ENCODE assay signal across 12 cellular contexts in genomic region chr7:6379881-6380280, GRCh38. TPM values are rescaled to one million over a fixed set of nuclear protein-coding genes. Genes with fewer than 3 reads are reported as not detected.
A peak's percentile ranks its signal among the peaks of the same experiment; 100 is the strongest.
DNase-seq lines count a peak whose midpoint lies in the region; ATAC-seq, FAIRE-seq and TF ChIP-seq lines count a peak whose summit lies in the region.
"Had no signal": no experiment of that assay in that cellular context is flagged by ENCODE, and none has a peak within 500 bp of the region (broad histone marks: within the 10 kb centered on the region; RNA-seq: fewer than 3 reads in every experiment).

No MANE protein-coding gene starts in this region.

- TF ChIP-seq EP300 in K562 (IDR thresholded peaks at IDR 0.05; ENCODE audit: low read length) = no peak

- H3K4me3 Mint-ChIP-seq in CD14-positive monocyte (no peak overlapping the region), GM23338 (no peak overlapping the region), nephron progenitor cell (no peak overlapping the region)

- H3K27me3 ChIP-seq in GM23338 (ENCODE audit: insufficient read depth) (no peaks in the 10 kb centered on the region), K562 (ENCODE audit: control insufficient read depth in 2 of 2, insufficient read depth in 2 of 2, low read length in 2 of 2) (no peaks in the 10 kb centered on the region)
- H3K27me3 ChIP-seq: MG63 had no signal

- H3K4me1 Mint-ChIP-seq in CD14-positive monocyte (peaks cover 80% of the 10 kb centered on the region), GM23338 (peaks cover 50% of the 10 kb centered on the region), nephron progenitor cell (peaks cover 23% of the 10 kb centered on the region)

- H3K9me3 Mint-ChIP-seq in CD14-positive monocyte = no peaks in the 10 kb centered on the region
- peaks cover 2% of the 10 kb centered on the region; the same call in 1 of the 3 replicates for H3K9me3 Mint-ChIP-seq in GM23338
- H3K9me3 Mint-ChIP-seq in nephron progenitor cell = no peaks in the 10 kb centered on the region

- TF ChIP-seq CTCF in CD14-positive monocyte (IDR thresholded peaks at IDR 0.05) = no peak
- TF ChIP-seq CTCF in GM23338 (conservative IDR thresholded peaks at IDR 0.05; ENCODE audit: low read depth in 2 of 2) = no peak
- no peak for TF ChIP-seq CTCF in K562 (IDR thresholded peaks at IDR 0.05 in 2 of 3, conservative IDR thresholded peaks at IDR 0.05 in 1 of 3; ENCODE audit: insufficient read depth in 2 of 3, low read depth in 1 of 3, low read length in 3 of 3)
- TF ChIP-seq CTCF in nephron progenitor cell (IDR thresholded peaks at IDR 0.05) = no peak

- peaks cover 18 to 34% of the 10 kb centered on the region in 2 donors for H3K36me3 Mint-ChIP-seq in CD14-positive monocyte
- peaks cover 40% of the 10 kb centered on the region for H3K36me3 Mint-ChIP-seq in GM23338 (ENCODE audit: low read depth)
- peaks cover 41% of the 10 kb centered on the region for H3K36me3 Mint-ChIP-seq in nephron progenitor cell (ENCODE audit: low read depth)

- DNase-seq in CD14-positive monocyte (ENCODE audit: low spot score) (no peak), GM23338 (ENCODE audit: low spot score) (no peak), K562 (ENCODE audit: extremely low read depth in 1 of 4, low spot score in 3 of 4) (no peak), nephron progenitor cell (no peak), DMS79 (lab: John Stamatoyannopoulos, UW) (no peak), NCI-H2107 (lab: John Stamatoyannopoulos, UW) (no peak)
- DNase-seq: MG63, NCI-H2029 treated with DMSO at 0.1 percent for 48 hours, NCI-H774 had no signal

- H4K20me1 ChIP-seq in GM23338 (replicated peaks; ENCODE audit: insufficient read depth) = peaks cover 82% of the 10 kb centered on the region
- H4K20me1 ChIP-seq in K562 (replicated peaks; ENCODE audit: control insufficient read depth, insufficient read depth, low read length) = peaks cover 63% of the 10 kb centered on the region

- CTCF ChIA-PET in K562 (lab: Yijun Ruan, JAX; ENCODE audit: low intra/inter-chr PET ratio) = no interaction called here

- H3K27ac ChIP-seq in GM23338 (ENCODE audit: low read depth) = peak overlapping the region; percentile 6; the same call in 1 of the 2 replicates
- H3K27ac ChIP-seq in K562 (ENCODE audit: extremely low read depth, low read depth, low read length) = no peak overlapping the region; the same call in 2 of the 3 replicates

- H3K27me3 Mint-ChIP-seq in CD14-positive monocyte (ENCODE audit: low read depth in 3 of 3) (no peaks in the 10 kb centered on the region), GM23338 (ENCODE audit: insufficient read depth, low read depth, poor library complexity) (peaks cover 14% of the 10 kb centered on the region), nephron progenitor cell (ENCODE audit: low read depth, poor library complexity) (no peaks in the 10 kb centered on the region)

- peaks cover 6% of the 10 kb centered on the region; the same call in 1 of the 2 replicates for H3F3A ChIP-seq in GM23338 (replicated peaks; ENCODE audit: low read depth)

- no TSS peak for BruUV-seq in K562 (replicated peaks; lab: Mats Ljungman, UMichigan)

- intact Hi-C loops in CD14-positive monocyte (cut with micrococcal nuclease) = no loop called here
- intact Hi-C loops in K562 (cut with micrococcal nuclease) = no loop called here

- FAIRE-seq in K562 (lab: Jason Lieb, UNC) = peak; percentile 54
- FAIRE-seq: endometrium had no signal

- H3K4me1 ChIP-seq in GM23338 (ENCODE audit: insufficient read depth) (peaks cover 55% of the 10 kb centered on the region), K562 (replicated peaks in 1 of 2; ENCODE audit: control insufficient read depth in 2 of 2, insufficient read depth in 2 of 2, low read length in 2 of 2) (peaks cover 28 to 42% of the 10 kb centered on the region in 2 experiments; a peak in 4 of 5 replicates)

- no peak for TF ChIP-seq POLR2A in K562 (conservative IDR thresholded peaks at IDR 0.05)

- no peaks in the 10 kb centered on the region for H3K36me3 ChIP-seq in GM23338 (ENCODE audit: insufficient read depth)
- peaks cover 43% of the 10 kb centered on the region for H3K36me3 ChIP-seq in K562 (ENCODE audit: control insufficient read depth, insufficient read depth, low read length)

- H3K9me3 ChIP-seq in K562 (replicated peaks; ENCODE audit: control insufficient read depth, insufficient read depth, low read depth, low read length) = no peaks in the 10 kb centered on the region
- H3K9me3 ChIP-seq: MG63 had no signal

- H3K27ac Mint-ChIP-seq in CD14-positive monocyte (peak overlapping the region in 6 of 7 donors; percentile 64 to 99 (median 76)), GM23338 (peak overlapping the region; percentile 14; the same call in 1 of the 2 replicates), nephron progenitor cell (peak overlapping the region; percentile 77)

- H3K79me2 ChIP-seq in GM23338 (replicated peaks; ENCODE audit: insufficient read depth) (peaks cover 100% of the 10 kb centered on the region), K562 (ENCODE audit: control insufficient read depth, insufficient read depth, low read length) (peaks cover 99% of the 10 kb centered on the region)

- no peak for TF ChIP-seq RAD21 in K562 (CRISPR knock-in tag; conservative IDR thresholded peaks at IDR 0.05 in 1 of 2, IDR thresholded peaks at IDR 0.05 in 1 of 2)

- no peaks in the 10 kb centered on the region for H3K9me1 ChIP-seq in K562 (ENCODE audit: control insufficient read depth, insufficient read depth, low read length)

- in situ Hi-C loops in K562 (cut with MboI) = no loop called here

- H3K4me3 ChIP-seq in GM23338 = no peak overlapping the region
- H3K4me3 ChIP-seq in K562 = no peak overlapping the region
- H3K4me3 ChIP-seq: MG63 had no signal

- H3K9ac ChIP-seq in K562 (ENCODE audit: insufficient read depth in 1 of 2, low read depth in 2 of 2, low read length in 2 of 2) = peak overlapping the region in 1 of 2 experiments; percentile 28; a peak in 1 of 4 replicates

- H2AFZ ChIP-seq in GM23338 (no peak overlapping the region), K562 (ENCODE audit: low read depth, low read length) (no peak overlapping the region)

- no peaks in the 10 kb centered on the region for H3K9me2 ChIP-seq in GM23338 (ENCODE audit: insufficient read depth)

- H3K4me2 ChIP-seq in GM23338 (no peak overlapping the region), K562 (ENCODE audit: insufficient read depth, low read length) (no peak overlapping the region)

- ATAC-seq in GM23338 (no peak), K562 (no peak), HG02973 (IDR thresholded peaks at IDR 0.05; ENCODE audit: unreplicated experiment) (no peak), GM18520 (IDR thresholded peaks at IDR 0.05; ENCODE audit: unreplicated experiment) (no peak)

- POLR2A ChIA-PET in K562 (lab: Yijun Ruan, JAX) = no interaction called here

- WGBS in K562 (ENCODE audit: insufficient coverage, low coverage, missing lambda C conversion rate) = 80% methylated on average over 6 of the region's 7 CpGs

TF ChIP-seq in GM23338, 12 proteins besides CTCF, POLR2A, EP300 and RAD21 (continues in another document):
- TF ChIP-seq STAT1 (IDR thresholded peaks at IDR 0.05; ENCODE audit: unreplicated experiment) (no peak), EZH2 (IDR thresholded peaks at IDR 0.05; ENCODE audit: low read depth, unreplicated experiment) (no peak)

TF ChIP-seq in K562, 482 proteins besides CTCF, POLR2A, EP300 and RAD21 (continues in another document):
- TF ChIP-seq ZNF174 (CRISPR knock-in tag; IDR thresholded peaks at IDR 0.05) = no peak

RNA-seq across cellular contexts. Expression of gene RAC1, which starts 5.6 kb away (rescaled TPM):
- 100 to 1,000 TPM; 629 to 652 TPM for polyA plus RNA-seq in CD14-positive monocyte
- total RNA-seq in GM23338 (2014; rRNA removed; shearing (Covaris generic)) = 142 and 150 TPM in 2 replicates
- 844 and 859 TPM in 2 replicates for polyA plus RNA-seq in GM23338 (2016; fragmentation: Nextera tagmentation; extraction: Ambion mirVana)
- 133 and 135 TPM in 2 replicates for total RNA-seq in K562 (2011; cell fraction: chromatin; rRNA removed; ENCODE audit: low replicate concordance)
- total RNA-seq in K562 (2011; cell fraction: nucleolus; rRNA removed) = 83.3 and 83.4 TPM in 2 replicates
- 95.7 and 122 TPM in 2 replicates for total RNA-seq in K562 (2011; cell fraction: nucleoplasm; rRNA removed)
- total RNA-seq in K562 (2014; rRNA removed) = 105 and 146 TPM in 2 replicates
- total RNA-seq in K562 (2014; rRNA removed; fragmentation: Illumina TruSeq; extraction: Trizol) = 126 and 149 TPM in 2 replicates
- total RNA-seq in K562 (2015; rRNA removed; fragmentation: Illumina TruSeq; extraction: Trizol) = 90.9 and 91.5 TPM in 2 replicates
- 220 and 225 TPM in 2 replicates for total RNA-seq in K562 (2021)
- polyA plus RNA-seq in K562 (2011; rRNA removed) = 177 and 205 TPM in 2 replicates
- 96.2 and 169 TPM in 2 replicates for polyA plus RNA-seq in K562 (2011; cell fraction: cytosol; rRNA removed)
- 62.4 and 100 TPM in 2 replicates for polyA plus RNA-seq in K562 (2011; cell fraction: nucleus; rRNA removed)
- polyA plus RNA-seq in K562 (2012) = 201 and 203 TPM in 2 replicates
- polyA plus RNA-seq in K562 (2014; fragmentation: Illumina TruSeq; extraction: Trizol) = 220 and 241 TPM in 2 replicates
- 10 to 100 TPM; 78.5 to 90.7 TPM for polyA plus RNA-seq in K562 (2014; fragmentation: Nextera tagmentation; extraction: Ambion mirVana)
- 148 and 163 TPM in 2 replicates for polyA plus RNA-seq in K562 (2014; rRNA removed)
- polyA minus RNA-seq in K562 (2011; rRNA and poly(A)+ RNA removed) = 310 and 404 TPM in 2 replicates
- 91.2 and 105 TPM in 2 replicates for polyA minus RNA-seq in K562 (2011; cell fraction: cytosol; rRNA and poly(A)+ RNA removed)
- 20.2 and 37.2 TPM in 2 replicates for polyA minus RNA-seq in K562 (2011; cell fraction: nucleus; rRNA and poly(A)+ RNA removed)

RNA-seq across cellular contexts. Expression of gene FAM220A, which starts 31.1 kb away (rescaled TPM):
- polyA plus RNA-seq in CD14-positive monocyte (1 to 10 TPM; 4.0 to 4.9 TPM), GM23338 (2016; fragmentation: Nextera tagmentation; extraction: Ambion mirVana) (11.0 and 12.8 TPM in 2 replicates), K562 (2011; rRNA removed) (10.4 and 12.1 TPM in 2 replicates), K562 (2014; fragmentation: Illumina TruSeq; extraction: Trizol) (6.7 and 7.2 TPM in 2 replicates), K562 (2014; fragmentation: Nextera tagmentation; extraction: Ambion mirVana) (1 to 10 TPM in 1 of 2 experiments, under 1 TPM in 1; 0.92 to 1.1 TPM), K562 (2014; rRNA removed) (4.6 and 4.8 TPM in 2 replicates)
- total RNA-seq in GM23338 (2014; rRNA removed; shearing (Covaris generic)) = 23.6 and 25.1 TPM in 2 replicates
- total RNA-seq in K562 (2011; cell fraction: chromatin; rRNA removed; ENCODE audit: low replicate concordance) = 5.2 and 6.2 TPM in 2 replicates
- 4.0 and 4.3 TPM in 2 replicates for total RNA-seq in K562 (2011; cell fraction: nucleolus; rRNA removed)
- 5.0 and 5.1 TPM in 2 replicates for total RNA-seq in K562 (2011; cell fraction: nucleoplasm; rRNA removed)
- total RNA-seq in K562 (2014; rRNA removed) (5.8 and 15.2 TPM in 2 replicates), K562 (2014; rRNA removed; fragmentation: Illumina TruSeq; extraction: Trizol) (5.5 and 6.0 TPM in 2 replicates), K562 (2015; rRNA removed; fragmentation: Illumina TruSeq; extraction: Trizol) (6.1 and 7.1 TPM in 2 replicates), K562 (2021) (7.8 and 11.4 TPM in 2 replicates)
- 7.3 and 8.0 TPM in 2 replicates for polyA plus RNA-seq in K562 (2011; cell fraction: cytosol; rRNA removed)
- 3.4 and 5.9 TPM in 2 replicates for polyA plus RNA-seq in K562 (2011; cell fraction: nucleus; rRNA removed)
- 7.0 and 10.8 TPM in 2 replicates for polyA plus RNA-seq in K562 (2012)
- 9.0 and 9.9 TPM in 2 replicates for polyA minus RNA-seq in K562 (2011; rRNA and poly(A)+ RNA removed)
- 8.9 and 10.0 TPM in 2 replicates for polyA minus RNA-seq in K562 (2011; cell fraction: cytosol; rRNA and poly(A)+ RNA removed)
- 2.2 and 3.1 TPM in 2 replicates for polyA minus RNA-seq in K562 (2011; cell fraction: nucleus; rRNA and poly(A)+ RNA removed)

Comparison
In these comparisons a context has a peak if more than half of its experiments do, and no peak if none do; other contexts are left out.
1. H3K27ac Mint-ChIP-seq: peak in every context shown above with its lines; median percentile 77 in nephron progenitor cell; 76 in CD14-positive monocyte; 14 in GM23338.